ENCODE assay signal across 13 cellular contexts in the genomic region with DNA sequence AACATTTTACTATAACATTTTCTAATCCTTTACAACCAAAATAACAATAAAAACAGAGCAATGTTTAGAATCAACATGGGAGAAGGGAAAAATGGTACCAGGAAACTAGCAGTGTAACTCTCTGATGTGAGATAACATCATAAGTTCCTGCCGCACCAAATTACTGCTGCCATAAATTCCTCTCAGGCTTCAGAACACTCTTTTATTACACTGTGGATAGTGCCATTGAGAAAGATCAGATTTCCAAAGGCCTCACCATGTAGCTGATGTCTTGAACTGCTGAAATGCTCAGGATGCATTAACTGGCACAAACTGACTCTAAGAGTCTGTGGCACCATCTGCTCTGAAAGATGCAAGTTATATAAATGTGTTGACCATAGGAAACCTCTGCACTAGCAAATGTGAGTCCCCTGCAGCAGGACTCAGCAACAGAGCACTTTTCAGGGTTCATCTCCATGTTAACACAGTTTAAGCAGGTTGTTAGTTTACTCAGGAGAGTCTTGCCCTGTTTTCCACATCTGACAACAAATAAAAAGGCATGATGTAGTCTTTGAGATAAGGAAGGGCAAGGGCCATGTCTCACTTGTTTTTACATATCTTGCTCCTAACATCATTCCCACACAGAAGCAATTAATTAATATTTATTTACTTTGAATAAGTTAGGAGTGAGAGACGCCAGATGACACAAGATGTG.
"Had no signal": no experiment of that assay in that cellular context is flagged by ENCODE, and none has a peak within 500 bp of the region (broad histone marks: within the 10 kb centered on the region; RNA-seq: fewer than 3 reads in every experiment).

No MANE protein-coding gene starts in this region.

- H3K27ac Mint-ChIP-seq: activated T-helper 17 cell treated with anti-CD3 and anti-CD28 coated beads, Interleukin-2, amount 50 U/mL, for 72 hours; naive thymus-derived CD8-positive, alpha-beta T cell had no signal

- ATAC-seq: activated CD4-positive, CD25-positive, alpha-beta regulatory T cell treated with anti-CD3 and anti-CD28 coated beads, Interleukin-2, amount 50 U/mL, for 24 hours; activated T-helper 17 cell treated with anti-CD3 and anti-CD28 coated beads, Interleukin-2, amount 50 U/mL, for 72 hours; gastroesophageal sphincter; naive thymus-derived CD8-positive, alpha-beta T cell had no signal

- H3K9me3 Mint-ChIP-seq: activated T-helper 17 cell treated with anti-CD3 and anti-CD28 coated beads, Interleukin-2, amount 50 U/mL, for 72 hours had no signal

- H3K4me1 Mint-ChIP-seq: activated T-helper 17 cell treated with anti-CD3 and anti-CD28 coated beads, Interleukin-2, amount 50 U/mL, for 72 hours had no signal

- H3K4me3 Mint-ChIP-seq: activated T-helper 17 cell treated with anti-CD3 and anti-CD28 coated beads, Interleukin-2, amount 50 U/mL, for 72 hours; naive thymus-derived CD8-positive, alpha-beta T cell had no signal

- DNase-seq: activated naive CD4-positive, alpha-beta T cell treated with Interleukin-2 at 50 U/mL for 16 hours; aorta; cerebellar nuclear complex; erythroblast; left ventricle myocardium inferior; naive thymus-derived CD8-positive, alpha-beta T cell; stimulated activated CD4-positive, alpha-beta T cell treated with anti-CD3 and anti-CD28 coated beads, Interleukin-15, amount 100 ng/mL, for 24 hours; stimulated activated CD4-positive, alpha-beta T cell treated with anti-CD3 and anti-CD28 coated beads, Interleukin-4, amount 100 ng/mL, for 1 hour; stimulated activated naive CD4-positive, alpha-beta T cell treated with Interleukin-2 at 50 U/mL for 16 hours; substantia nigra had no signal
